8 cellular contexts compared by ENCODE assay signal in the genomic region with DNA sequence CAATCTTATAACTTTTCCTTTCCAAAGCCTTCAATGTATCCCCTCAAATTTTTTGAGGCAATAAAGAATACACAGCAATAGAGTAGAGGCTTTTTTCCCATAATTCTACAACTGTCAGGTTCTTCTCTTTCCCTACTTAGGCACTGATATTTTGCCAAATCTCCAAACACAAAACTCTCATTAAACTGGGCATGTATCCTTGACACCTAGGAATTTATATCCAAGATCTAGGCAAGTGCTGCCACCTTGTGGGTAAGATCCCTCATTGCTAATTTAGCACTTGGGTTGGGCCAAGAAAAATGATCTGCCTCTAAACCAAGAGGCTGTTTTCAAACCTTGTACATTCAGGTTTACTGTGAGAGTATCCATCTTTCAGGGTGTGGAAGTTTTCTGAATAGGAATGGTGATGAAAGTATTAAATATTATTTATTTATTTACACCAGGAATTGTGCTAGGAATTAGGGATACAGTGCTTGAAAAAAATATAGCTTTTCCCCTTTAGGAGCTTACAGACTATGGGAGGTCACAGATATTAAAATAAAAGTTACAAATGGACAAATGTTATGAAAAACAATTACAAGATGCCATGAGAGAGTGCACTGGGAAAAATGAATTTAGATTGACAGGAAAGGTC. TPM values are rescaled to one million over a fixed set of nuclear protein-coding genes. Genes with fewer than 3 reads are reported as not detected.
DNase-seq lines count a peak whose midpoint lies in the region; ATAC-seq and TF ChIP-seq lines count a peak whose summit lies in the region.

No MANE protein-coding gene starts in this region.

- DNase-seq in DMS153 treated with DMSO at 0.1 percent for 48 hours (lab: John Stamatoyannopoulos, UW; ENCODE audit: unreplicated experiment) (peak; percentile 29), IMR-90 (peak; percentile 54), PC-3 (peak; percentile 72), adipocyte (ENCODE audit: low read depth) (peak; percentile 84), cardiac muscle cell (ENCODE audit: low read depth in 1 of 2, low spot score in 1 of 2) (peak; percentile 76 to 80), retina (peak; percentile 45)

- no peaks in the 10 kb centered on the region for H3K79me1 ChIP-seq in IMR-90 (ENCODE audit: low read depth in 1 of 2, low read length in 2 of 2)

- no peaks in the 10 kb centered on the region for H3K79me2 ChIP-seq in PC-3 (ENCODE audit: low read length)

- peak; percentile 73 for TF ChIP-seq RAD21 in IMR-90 (IDR thresholded peaks at IDR 0.05; ENCODE audit: low read length)

- H3K4me1 ChIP-seq in IMR-90 (ENCODE audit: control insufficient read depth, insufficient read depth, low read length) = no peaks in the 10 kb centered on the region
- H3K4me1 ChIP-seq in PC-3 (ENCODE audit: insufficient read depth, low read length) = no peaks in the 10 kb centered on the region
- H3K4me1 ChIP-seq in adipocyte (ENCODE audit: control insufficient read depth, insufficient read depth, low read length) = peaks cover 3% of the 10 kb centered on the region
- no peaks in the 10 kb centered on the region for H3K4me1 ChIP-seq in cardiac muscle cell (ENCODE audit: low read depth)

- no peaks in the 10 kb centered on the region for H3K9me1 ChIP-seq in IMR-90 (ENCODE audit: insufficient read depth, low read length)

- H2AFZ ChIP-seq in IMR-90 (replicated peaks; ENCODE audit: low read length, poor library complexity) (no peak overlapping the region), PC-3 (ENCODE audit: low read length) (no peak overlapping the region)

- no peak overlapping the region for H3K9ac ChIP-seq in IMR-90 (ENCODE audit: low read depth, low read length)
- no peak overlapping the region for H3K9ac ChIP-seq in PC-3 (ENCODE audit: low read length)
- no peak overlapping the region for H3K9ac ChIP-seq in adipocyte (ENCODE audit: low read length)

- intact Hi-C loops in IMR-90 (cut with micrococcal nuclease) = loop anchor here (1.0 kb wide), 4 partner anchors 17 to 228 kb away; no protein-coding TSS in a partner anchor
- intact Hi-C loops in PC-3 (cut with micrococcal nuclease) = loop anchor here (1.0 to 5.0 kb wide), 2 partner anchors 147 to 203 kb away; a partner anchor contains a TSS

- in situ Hi-C loops in IMR-90 (cut with MboI; ENCODE audit: low sequenced_read_pairs) = loop anchor here (5.0 to 10.0 kb wide), 2 partner anchors 148 to 751 kb away; no protein-coding TSS in a partner anchor

- no peak overlapping the region for H3K4me3 ChIP-seq in IMR-90 (ENCODE audit: insufficient read depth, low read depth, low read length)
- no peak overlapping the region for H3K4me3 ChIP-seq in PC-3 (ENCODE audit: low read length)
- H3K4me3 ChIP-seq in adipocyte (ENCODE audit: low read length) = no peak overlapping the region
- H3K4me3 ChIP-seq in cardiac muscle cell = no peak overlapping the region

- no peak overlapping the region for H3K27ac ChIP-seq in IMR-90 (ENCODE audit: insufficient read depth, low read length)
- no peak overlapping the region for H3K27ac ChIP-seq in PC-3 (ENCODE audit: low read length)
- peak overlapping the region; percentile 53 for H3K27ac ChIP-seq in cardiac muscle cell

- H3K23ac ChIP-seq in IMR-90 (ENCODE audit: low read depth, low read length) = no peak overlapping the region

- no peak overlapping the region for H2BK15ac ChIP-seq in IMR-90 (ENCODE audit: low read depth, low read length)

- H2BK20ac ChIP-seq in IMR-90 (ENCODE audit: low read depth, low read length) = no peak overlapping the region

- no peak overlapping the region for H2AK9ac ChIP-seq in IMR-90 (replicated peaks; ENCODE audit: low read depth, low read length, poor library complexity)

- H2AK5ac ChIP-seq in IMR-90 (ENCODE audit: low read depth, low read length) = no peak overlapping the region

- POLR2A ChIA-PET in IMR-90 (lab: Charles Lee; ENCODE audit: unreplicated experiment) (no interaction called here), PC-3 (lab: Charles Lee; ENCODE audit: unreplicated experiment) (interaction anchor here (0.6 kb wide), 1 partner anchor 9 kb away, joined by 3 read pairs; no protein-coding TSS in a partner anchor)

- H3K56ac ChIP-seq in IMR-90 (ENCODE audit: extremely low read depth, insufficient read depth, low read length) = no peak overlapping the region

- no peak overlapping the region for H4K5ac ChIP-seq in IMR-90 (ENCODE audit: low read depth, low read length)

- no peaks in the 10 kb centered on the region for H3F3A ChIP-seq in PC-3 (ENCODE audit: low read length, unreplicated experiment)

- TF ChIP-seq CTCF in IMR-90 (conservative IDR thresholded peaks at IDR 0.05; ENCODE audit: low read depth, low read length) = peak; percentile 79
- peak; percentile 76 for TF ChIP-seq CTCF in PC-3 (conservative IDR thresholded peaks at IDR 0.05; ENCODE audit: low read depth, low read length)
- TF ChIP-seq CTCF in cardiac muscle cell (IDR thresholded peaks at IDR 0.05; ENCODE audit: low read depth, low read length) = peak; percentile 81

- H4K91ac ChIP-seq in IMR-90 (ENCODE audit: insufficient read depth, low read depth, low read length) = no peak overlapping the region

- H3K18ac ChIP-seq in IMR-90 (ENCODE audit: low read depth, low read length) = no peak overlapping the region

- H3K36me3 ChIP-seq in IMR-90 (ENCODE audit: control insufficient read depth, insufficient read depth, low read length) = peaks cover 14% of the 10 kb centered on the region
- no peaks in the 10 kb centered on the region for H3K36me3 ChIP-seq in PC-3 (ENCODE audit: low read depth, low read length)
- peaks cover 37% of the 10 kb centered on the region for H3K36me3 ChIP-seq in adipocyte (ENCODE audit: control insufficient read depth, insufficient read depth, low read length, severe bottlenecking)
- H3K36me3 ChIP-seq in cardiac muscle cell = peaks cover 20% of the 10 kb centered on the region

- no peak overlapping the region for H3K14ac ChIP-seq in IMR-90 (replicated peaks; ENCODE audit: low read depth, low read length)

- H3K27me3 ChIP-seq in IMR-90 (ENCODE audit: control insufficient read depth, insufficient read depth, low read length) (no peaks in the 10 kb centered on the region), PC-3 (ENCODE audit: low read length) (no peaks in the 10 kb centered on the region), adipocyte (replicated peaks; ENCODE audit: control insufficient read depth, insufficient read depth, low read length) (no peaks in the 10 kb centered on the region), cardiac muscle cell (no peaks in the 10 kb centered on the region)

- BruUV-seq in IMR-90 (replicated peaks; lab: Mats Ljungman, UMichigan) = no TSS peak
- BruUV-seq in PC-3 (replicated peaks; lab: Mats Ljungman, UMichigan) = no TSS peak

- no peak for TF ChIP-seq POLR2A in IMR-90 (IDR thresholded peaks at IDR 0.05; ENCODE audit: low read depth, low read length)

- H3K4ac ChIP-seq in IMR-90 (ENCODE audit: low read depth, low read length) = no peak overlapping the region

- no peak overlapping the region for H2BK120ac ChIP-seq in IMR-90 (ENCODE audit: low read depth, low read length)

- dilution Hi-C loops in IMR-90 (cut with HindIII; ENCODE audit: low sequenced_read_pairs, unreplicated experiment) = no loop called here

- no peaks in the 10 kb centered on the region for H3K9me2 ChIP-seq in PC-3 (replicated peaks; ENCODE audit: low read length)

- H3K4me2 ChIP-seq in IMR-90 (ENCODE audit: low read depth, low read length) (no peak overlapping the region), PC-3 (ENCODE audit: low read length) (no peak overlapping the region)

- no peak overlapping the region for H2BK5ac ChIP-seq in IMR-90 (ENCODE audit: low read depth, low read length, poor library complexity, severe bottlenecking)

- H3K9me3 ChIP-seq in IMR-90 (ENCODE audit: control insufficient read depth, insufficient read depth, low read length) = no peaks in the 10 kb centered on the region
- H3K9me3 ChIP-seq in PC-3 (ENCODE audit: low read length) = no peaks in the 10 kb centered on the region
- no peaks in the 10 kb centered on the region for H3K9me3 ChIP-seq in adipocyte (ENCODE audit: control insufficient read depth, low read length)
- H3K9me3 ChIP-seq in cardiac muscle cell (ENCODE audit: low read depth) = no peaks in the 10 kb centered on the region

- peak; percentile 88 for ATAC-seq in IMR-90 (ENCODE audit: low read depth)
- ATAC-seq in PC-3 = 0 out of 2 replicates have a peak, but pooled peaks have one; percentile 38
- no peak for ATAC-seq in GM21381 (IDR thresholded peaks at IDR 0.05; ENCODE audit: unreplicated experiment)
- ATAC-seq in HG02870 (IDR thresholded peaks at IDR 0.05; ENCODE audit: unreplicated experiment) = no peak

- no peaks in the 10 kb centered on the region for H4K20me1 ChIP-seq in IMR-90 (ENCODE audit: insufficient read depth, low read length)
- H4K20me1 ChIP-seq in PC-3 (ENCODE audit: low read length) = no peaks in the 10 kb centered on the region

- no peak overlapping the region for H4K8ac ChIP-seq in IMR-90 (ENCODE audit: low read depth in 2 of 2, low read length in 2 of 2)

- CTCF ChIA-PET in IMR-90 (lab: Yijun Ruan, JAX) = interaction anchor here (0.6 to 2.3 kb wide), 16 partner anchors 9 to 206 kb away, joined by 3 to 43 read pairs (median 3); a partner anchor contains a TSS
- CTCF ChIA-PET in PC-3 (lab: Charles Lee) = interaction anchor here (0.6 to 1.7 kb wide), 4 partner anchors 17 to 146 kb away, joined by 3 to 14 read pairs (median 5); a partner anchor contains a TSS

TF ChIP-seq in IMR-90, 13 proteins besides CTCF, POLR2A, EP300 and RAD21 (continues in another document):
- TF ChIP-seq RFX5 (IDR thresholded peaks at IDR 0.05; ENCODE audit: low read depth, low read length) = no peak
- TF ChIP-seq, protein P1, sequence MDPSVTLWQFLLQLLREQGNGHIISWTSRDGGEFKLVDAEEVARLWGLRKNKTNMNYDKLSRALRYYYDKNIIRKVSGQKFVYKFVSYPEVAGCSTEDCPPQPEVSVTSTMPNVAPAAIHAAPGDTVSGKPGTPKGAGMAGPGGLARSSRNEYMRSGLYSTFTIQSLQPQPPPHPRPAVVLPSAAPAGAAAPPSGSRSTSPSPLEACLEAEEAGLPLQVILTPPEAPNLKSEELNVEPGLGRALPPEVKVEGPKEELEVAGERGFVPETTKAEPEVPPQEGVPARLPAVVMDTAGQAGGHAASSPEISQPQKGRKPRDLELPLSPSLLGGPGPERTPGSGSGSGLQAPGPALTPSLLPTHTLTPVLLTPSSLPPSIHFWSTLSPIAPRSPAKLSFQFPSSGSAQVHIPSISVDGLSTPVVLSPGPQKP (IDR thresholded peaks at IDR 0.05; ENCODE audit: borderline replicate concordance, low read depth, low read length) = no peak

RNA-seq across cellular contexts. Expression of a gene that starts 17.6 kb away (rescaled TPM):
- total RNA-seq in IMR-90 (2012; rRNA removed) (16.3 and 18.3 TPM in 2 replicates), PC-3 (2014; rRNA removed) (7.4 and 11.2 TPM in 2 replicates), cardiac muscle cell (22.6 and 25.9 TPM in 2 replicates)
- polyA plus RNA-seq in IMR-90 (2012; rRNA removed) (9.0 and 11.2 TPM in 2 replicates), cardiac muscle cell (14.6 and 17.2 TPM in 2 replicates)
- polyA plus RNA-seq in IMR-90 (2012; cell fraction: cytosol; rRNA removed) = 2.9 and 3.7 TPM in 2 replicates
- 17.9 and 43.0 TPM in 2 replicates for polyA plus RNA-seq in IMR-90 (2012; cell fraction: nucleus; rRNA removed; ENCODE audit: low replicate concordance)

RNA-seq across cellular contexts. Expression of a gene that starts 18.1 kb away (rescaled TPM):
- total RNA-seq in IMR-90 (2012; rRNA removed) (46.4 and 58.3 TPM in 2 replicates), PC-3 (2014; rRNA removed) (22.6 and 23.0 TPM in 2 replicates), cardiac muscle cell (22.1 and 26.6 TPM in 2 replicates)
- polyA plus RNA-seq in IMR-90 (2012; rRNA removed) (14.3 and 17.8 TPM in 2 replicates), cardiac muscle cell (34.4 and 39.2 TPM in 2 replicates)
- polyA plus RNA-seq in IMR-90 (2012; cell fraction: cytosol; rRNA removed) = 4.1 and 4.8 TPM in 2 replicates
- polyA plus RNA-seq in IMR-90 (2012; cell fraction: nucleus; rRNA removed; ENCODE audit: low replicate concordance) = 4.1 and 33.2 TPM in 2 replicates

Comparison
In these comparisons a context has a peak if more than half of its experiments do, and no peak if none do; other contexts are left out.
1. DNase-seq: peak in every context shown above with its lines; median percentile 84 in adipocyte; 78 in cardiac muscle cell; 72 in PC-3; 54 in IMR-90; 45 in retina; 29 in DMS153 treated with DMSO at 0.1 percent for 48 hours.
2. ATAC-seq: peak in IMR-90 (single experiment) and PC-3 (single experiment); none in GM21381 (single experiment) and HG02870 (single experiment).
3. Peak in every context shown above with its lines, with median percentiles within 50 percentile points of each other: CTCF ChIP-seq.